Comparison of ENCODE assay signal across 18 cellular contexts in the genomic region with DNA sequence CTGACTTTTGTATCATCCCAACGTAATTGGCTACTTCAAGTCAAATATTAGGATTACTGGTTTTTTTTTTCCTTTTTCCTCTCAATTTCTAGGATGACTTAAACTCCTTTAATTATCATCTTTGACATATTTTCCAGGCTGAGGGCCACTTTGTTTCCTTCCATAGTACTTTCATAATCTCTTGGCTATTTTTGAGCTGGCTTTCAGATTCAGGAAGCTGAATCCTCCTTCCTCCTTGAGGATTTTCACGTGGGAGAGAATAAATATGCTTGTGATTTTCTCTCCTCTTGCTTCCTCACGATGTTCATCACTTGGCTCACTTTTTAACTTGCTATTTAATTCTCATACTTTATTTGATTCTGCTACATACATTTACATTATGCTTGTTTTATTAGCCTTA.
DNase-seq lines count a peak whose midpoint lies in the region; ATAC-seq and TF ChIP-seq lines count a peak whose summit lies in the region.
"Had no signal": no experiment of that assay in that cellular context is flagged by ENCODE, and none has a peak within 500 bp of the region (broad histone marks: within the 10 kb centered on the region; RNA-seq: fewer than 3 reads in every experiment).

No MANE protein-coding gene starts in this region.

- no peaks in the 10 kb centered on the region for H3F3A ChIP-seq in PC-9 (ENCODE audit: insufficient read depth, low read depth)
- H3F3A ChIP-seq in smooth muscle cell (ENCODE audit: low read depth): peaks cover 20% of the 10 kb centered on the region

- CTCF ChIA-PET in PC-9 (lab: Charles Lee): no interaction called here

- H3K36me3 ChIP-seq in PC-9 (ENCODE audit: low read depth): no peaks in the 10 kb centered on the region
- H3K36me3 ChIP-seq in esophagus muscularis mucosa: peaks cover 0 to 27% (median 4%) of the 10 kb centered on the region in 4 donors
- no peaks in the 10 kb centered on the region for H3K36me3 ChIP-seq in hepatocyte (replicated peaks; ENCODE audit: insufficient read depth, low read depth)
- H3K36me3 ChIP-seq in smooth muscle cell (ENCODE audit: low read depth): no peaks in the 10 kb centered on the region

- H2AFZ ChIP-seq in PC-9 (0 out of 2 replicates have a peak overlapping the region, but pooled peaks have one; percentile 1), hepatocyte (no peak overlapping the region), smooth muscle cell (ENCODE audit: low read depth) (no peak overlapping the region)

- intact Hi-C loops in PC-9 (cut with micrococcal nuclease; ENCODE audit: unreplicated experiment): no loop called here
- intact Hi-C loops in esophagus muscularis mucosa (cut with DNase I): no loop called here

- H3K9ac ChIP-seq in smooth muscle cell (ENCODE audit: low read depth): peak overlapping the region; percentile 71

- H3K79me2 ChIP-seq in PC-9 (ENCODE audit: low read depth) (no peaks in the 10 kb centered on the region), hepatocyte (no peaks in the 10 kb centered on the region), smooth muscle cell (ENCODE audit: low read depth) (peaks cover 14% of the 10 kb centered on the region)

- no peak overlapping the region for H3K4me2 ChIP-seq in PC-9
- no peak overlapping the region for H3K4me2 ChIP-seq in hepatocyte
- H3K4me2 ChIP-seq in smooth muscle cell: peak overlapping the region; percentile 76

- H3K4me3 ChIP-seq in PC-9 (no peak overlapping the region), esophagus muscularis mucosa (no peak overlapping the region), hepatocyte (no peak overlapping the region), smooth muscle cell (no peak overlapping the region)
- H3K4me3 ChIP-seq: GM12878 had no signal

- TF ChIP-seq EP300 in esophagus muscularis mucosa (IDR thresholded peaks at IDR 0.05): no peak

- H3K27me3 ChIP-seq in PC-9 (ENCODE audit: insufficient read depth, low read depth): no peaks in the 10 kb centered on the region
- H3K27me3 ChIP-seq in esophagus muscularis mucosa: no peaks in the 10 kb centered on the region
- H3K27me3 ChIP-seq in hepatocyte: no peaks in the 10 kb centered on the region
- no peaks in the 10 kb centered on the region for H3K27me3 ChIP-seq in smooth muscle cell (ENCODE audit: low read depth)

- 35% methylated on average over 3 of the region's 3 CpGs for WGBS in esophagus muscularis mucosa
- 77% methylated on average over 3 of the region's 3 CpGs for WGBS in hepatocyte (ENCODE audit: low lambda C conversion rate, missing lambda C conversion rate)
- WGBS in smooth muscle cell (ENCODE audit: low lambda C conversion rate): 15% methylated on average over 3 of the region's 3 CpGs

- TF ChIP-seq CTCF in PC-9 (conservative IDR thresholded peaks at IDR 0.05): no peak
- no peak for TF ChIP-seq CTCF in esophagus muscularis mucosa (IDR thresholded peaks at IDR 0.05)
- TF ChIP-seq CTCF in hepatocyte (IDR thresholded peaks at IDR 0.05; ENCODE audit: poor library complexity): no peak
- no peak for TF ChIP-seq CTCF in smooth muscle cell (IDR thresholded peaks at IDR 0.05; ENCODE audit: borderline replicate concordance, insufficient read depth, poor library complexity, severe bottlenecking)

- no peak for TF ChIP-seq POLR2A in esophagus muscularis mucosa (IDR thresholded peaks at IDR 0.05; ENCODE audit: low read depth)

- H3K9me3 ChIP-seq in PC-9 (ENCODE audit: insufficient read depth, low read depth) (no peaks in the 10 kb centered on the region), esophagus muscularis mucosa (no peaks in the 10 kb centered on the region), hepatocyte (ENCODE audit: low read depth) (no peaks in the 10 kb centered on the region), smooth muscle cell (replicated peaks; ENCODE audit: low read depth) (no peaks in the 10 kb centered on the region)

- H4K20me1 ChIP-seq in PC-9 (ENCODE audit: insufficient read depth): no peaks in the 10 kb centered on the region
- H4K20me1 ChIP-seq in hepatocyte (ENCODE audit: insufficient read depth, poor library complexity, severe bottlenecking): no peaks in the 10 kb centered on the region
- H4K20me1 ChIP-seq in smooth muscle cell (ENCODE audit: low read depth): no peaks in the 10 kb centered on the region

- H3K9me2 ChIP-seq in PC-9 (ENCODE audit: insufficient read depth) (peaks cover 3% of the 10 kb centered on the region), hepatocyte (replicated peaks; ENCODE audit: insufficient read depth) (no peaks in the 10 kb centered on the region)

- no TSS peak for BruUV-seq in PC-9 (replicated peaks; lab: Mats Ljungman, UMichigan)

- no peak for ATAC-seq in GM21723 (IDR thresholded peaks at IDR 0.05; ENCODE audit: unreplicated experiment)
- ATAC-seq: GM12878, HCT116, Panc1 had no signal

- no peak for DNase-seq in PC-9
- DNase-seq in esophagus muscularis mucosa (ENCODE audit: extremely low spot score): no peak
- DNase-seq in hepatocyte (ENCODE audit: low spot score): no peak
- DNase-seq in smooth muscle cell (lab: John Stamatoyannopoulos, UW; ENCODE audit: unreplicated experiment): no peak
- DNase-seq in A172 (ENCODE audit: low spot score): no peak
- no peak for DNase-seq in NCI-H2107 treated with DMSO at 0.1 percent for 48 hours (lab: John Stamatoyannopoulos, UW; ENCODE audit: unreplicated experiment)
- no peak for DNase-seq in LoVo (ENCODE audit: low spot score)
- DNase-seq: Calu3; CD4-positive, alpha-beta T cell; NCI-H1092 treated with DMSO at 0.1 percent for 48 hours; NCI-H187 treated with DMSO at 0.1 percent for 48 hours; NCI-H2171; NCI-H82; SHP77 had no signal

- POLR2A ChIA-PET in PC-9 (lab: Charles Lee; ENCODE audit: unreplicated experiment): interaction anchor here (0.6 kb wide), 1 partner anchor 383 kb away, joined by 5 read pairs; no protein-coding TSS in a partner anchor

- H3K27ac ChIP-seq in PC-9 (no peak overlapping the region), esophagus muscularis mucosa (replicated peaks in 1 of 4) (peak overlapping the region; percentile 8 to 42 (median 26)), hepatocyte (peak overlapping the region; percentile 54), smooth muscle cell (ENCODE audit: low read depth) (peak overlapping the region; percentile 95)

- H3K4me1 ChIP-seq in PC-9 (replicated peaks; ENCODE audit: insufficient read depth) (no peaks in the 10 kb centered on the region), esophagus muscularis mucosa (peaks cover 4 to 27% (median 18%) of the 10 kb centered on the region in 4 donors), hepatocyte (ENCODE audit: insufficient read depth) (no peaks in the 10 kb centered on the region), smooth muscle cell (ENCODE audit: low read depth) (peaks cover 4% of the 10 kb centered on the region)
